29 cellular contexts compared by ENCODE assay signal in the genomic region with DNA sequence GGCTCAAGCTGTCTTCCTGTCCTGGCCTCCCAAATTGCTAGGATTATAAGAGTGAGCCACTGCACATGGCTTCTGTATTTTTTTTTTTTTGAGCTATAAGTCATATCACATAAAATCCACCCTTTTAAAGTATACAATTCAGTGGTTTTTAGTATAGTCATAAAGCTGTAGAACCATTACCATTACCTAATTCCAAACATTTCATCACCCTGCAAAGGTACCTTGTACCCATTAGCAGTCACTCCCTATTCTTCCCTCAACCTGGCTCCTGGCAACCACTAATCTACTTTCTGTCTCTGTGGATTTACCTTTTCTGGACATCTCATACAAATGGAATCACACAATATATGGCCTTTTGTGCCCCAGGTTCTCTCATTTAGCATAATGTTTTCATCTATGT.
"Had no signal": no experiment of that assay in that cellular context is flagged by ENCODE, and none has a peak within 500 bp of the region (broad histone marks: within the 10 kb centered on the region; RNA-seq: fewer than 3 reads in every experiment).

No MANE protein-coding gene starts in this region.

- H3K27me3 ChIP-seq: esophagus squamous epithelium, heart right ventricle, right atrium auricular region, sigmoid colon, spleen, testis, tibial artery, upper lobe of right lung, uterus had no signal

- H3K36me3 Mint-ChIP-seq: natural killer cell treated with Interleukin-12 subunit alpha and Interleukin-12 subunit beta and Interleukin-15 and Interleukin-18, amount 100 ng/mL, for 72 hours had no signal

- H3K27ac ChIP-seq: esophagus squamous epithelium, heart right ventricle, parathyroid adenoma, prostate gland, right atrium auricular region, sigmoid colon, spleen, testis, tibial artery, upper lobe of right lung, uterus had no signal

- H3K4me1 ChIP-seq: parathyroid adenoma, prostate gland, right atrium auricular region, testis, upper lobe of right lung, uterus had no signal

- H3K9me3 Mint-ChIP-seq: central memory CD8-positive, alpha-beta T cell; effector memory CD8-positive, alpha-beta T cell; immature natural killer cell; natural killer cell treated with Interleukin-12 subunit alpha and Interleukin-12 subunit beta and Interleukin-15 and Interleukin-18, amount 100 ng/mL, for 72 hours; neural crest cell; stimulated activated memory B cell treated with anti-CD40 and anti-IgM and Interleukin-4, amounts not matched to agents 10 μg/mL and 1 μg/mL and 100 μg/mL, for 72 hours had no signal

- H3K9me3 ChIP-seq: esophagus squamous epithelium, heart right ventricle, prostate gland, right atrium auricular region, sigmoid colon, spleen, testis, tibial artery, upper lobe of right lung, uterus had no signal

- H3K27me3 Mint-ChIP-seq: central memory CD8-positive, alpha-beta T cell; effector memory CD8-positive, alpha-beta T cell; natural killer cell treated with Interleukin-12 subunit alpha and Interleukin-12 subunit beta and Interleukin-15 and Interleukin-18, amount 100 ng/mL, for 72 hours; stimulated activated memory B cell treated with anti-CD40 and anti-IgM and Interleukin-4, amounts not matched to agents 10 μg/mL and 1 μg/mL and 100 μg/mL, for 72 hours had no signal

- DNase-seq: cortex of kidney; effector memory CD8-positive, alpha-beta T cell; erythroblast; esophagus squamous epithelium; foreskin melanocyte; glutamatergic neuron; heart right ventricle; hypothalamus; immature natural killer cell; islet precursor cell; kidney glomerular epithelial cell; mesenchymal stem cell; midbrain; sigmoid colon; spleen; stimulated activated CD4-positive, alpha-beta T cell treated with anti-CD3 and anti-CD28 coated beads, Interleukin-4, amount 100 ng/mL, for 4 hours; stimulated activated naive CD8-positive, alpha-beta T cell treated with anti-CD3 and anti-CD28 coated beads, Interleukin-15, Interleukin-2, amounts not matched to agents 100 U/mL and 50 U/mL, for 24 hours; substantia nigra; testis; tibial artery; upper lobe of right lung; uterus had no signal

- H3K4me3 Mint-ChIP-seq: central memory CD8-positive, alpha-beta T cell; effector memory CD8-positive, alpha-beta T cell; immature natural killer cell; natural killer cell treated with Interleukin-12 subunit alpha and Interleukin-12 subunit beta and Interleukin-15 and Interleukin-18, amount 100 ng/mL, for 72 hours; neural crest cell; stimulated activated memory B cell treated with anti-CD40 and anti-IgM and Interleukin-4, amounts not matched to agents 10 μg/mL and 1 μg/mL and 100 μg/mL, for 72 hours had no signal

- H3K9ac ChIP-seq: parathyroid adenoma had no signal

- H3K4me3 ChIP-seq: esophagus squamous epithelium, heart right ventricle, prostate gland, right atrium auricular region, sigmoid colon, spleen, testis, tibial artery, upper lobe of right lung, uterus had no signal

- ATAC-seq: effector memory CD8-positive, alpha-beta T cell; heart right ventricle; natural killer cell treated with Interleukin-12 subunit alpha and Interleukin-12 subunit beta and Interleukin-15 and Interleukin-18, amount 100 ng/mL, for 72 hours; stimulated activated memory B cell treated with anti-CD40 and anti-IgM and Interleukin-4, amounts not matched to agents 10 μg/mL and 1 μg/mL and 100 μg/mL, for 72 hours; stimulated activated naive CD8-positive, alpha-beta T cell treated with anti-CD3 and anti-CD28 coated beads, Interleukin-15, Interleukin-2, amounts not matched to agents 100 U/mL and 50 U/mL, for 24 hours; upper lobe of right lung had no signal

- H3K36me3 ChIP-seq: prostate gland, right atrium auricular region, sigmoid colon, tibial artery, uterus had no signal

- H3K27ac Mint-ChIP-seq: immature natural killer cell; natural killer cell treated with Interleukin-12 subunit alpha and Interleukin-12 subunit beta and Interleukin-15 and Interleukin-18, amount 100 ng/mL, for 72 hours; stimulated activated memory B cell treated with anti-CD40 and anti-IgM and Interleukin-4, amounts not matched to agents 10 μg/mL and 1 μg/mL and 100 μg/mL, for 72 hours had no signal
